15 cellular contexts compared by ENCODE assay signal in the genomic region with DNA sequence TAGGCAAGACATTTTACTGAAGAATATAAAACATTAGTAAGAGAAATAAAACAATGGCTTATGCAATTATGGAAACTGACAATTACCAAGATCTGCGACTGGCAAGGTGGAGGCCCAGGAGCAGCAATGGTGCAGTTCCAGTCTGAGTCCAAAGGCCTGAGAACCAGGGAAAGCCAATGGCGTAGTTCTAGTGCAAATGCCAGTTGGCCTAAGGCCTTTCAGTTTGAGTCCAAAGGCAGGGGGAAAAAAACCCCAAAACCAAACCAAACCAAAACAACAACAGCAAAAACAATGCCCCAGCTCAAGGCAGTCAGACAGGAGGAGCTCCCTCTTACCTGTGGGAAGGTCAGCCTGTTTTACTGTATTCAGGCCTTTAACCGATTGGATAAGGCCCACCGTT.
"Had no signal": no experiment of that assay in that cellular context is flagged by ENCODE, and none has a peak within 500 bp of the region (broad histone marks: within the 10 kb centered on the region; RNA-seq: fewer than 3 reads in every experiment).

No MANE protein-coding gene starts in this region.

- H3K4me3 ChIP-seq: cardiac muscle cell, esophagus squamous epithelium, lower lobe of right lung, transverse colon had no signal

- ATAC-seq: activated CD4-positive, CD25-positive, alpha-beta regulatory T cell treated with anti-CD3 and anti-CD28 coated beads, Interleukin-2, amount 50 U/mL, for 24 hours; lower lobe of right lung; right cardiac atrium had no signal

- H3K36me3 ChIP-seq: cardiac muscle cell, esophagus squamous epithelium, lower lobe of right lung, transverse colon had no signal

- H3K4me1 ChIP-seq: esophagus squamous epithelium had no signal

- H3K9me3 Mint-ChIP-seq: immature natural killer cell had no signal

- H3K27me3 ChIP-seq: cardiac muscle cell, esophagus squamous epithelium, transverse colon had no signal

- H3K4me3 Mint-ChIP-seq: immature natural killer cell had no signal

- H3K27ac ChIP-seq: cardiac muscle cell, esophagus squamous epithelium, lower lobe of right lung, transverse colon had no signal

- DNase-seq: activated naive CD4-positive, alpha-beta T cell; esophagus squamous epithelium; foreskin fibroblast; glutamatergic neuron; immature natural killer cell; lower lobe of right lung; midbrain; posterior cingulate gyrus; right cardiac atrium; small intestine; stimulated activated naive CD4-positive, alpha-beta T cell; substantia nigra; transverse colon had no signal

- H3K9me3 ChIP-seq: esophagus squamous epithelium, lower lobe of right lung had no signal
